Comparison of ENCODE assay signal across 31 cellular contexts in genomic region chrX:136321532-136321931, GRCh38. TPM values are rescaled to one million over a fixed set of nuclear protein-coding genes. Genes with fewer than 3 reads are reported as not detected.
"Had no signal": no experiment of that assay in that cellular context is flagged by ENCODE, and none has a peak within 500 bp of the region (broad histone marks: within the 10 kb centered on the region; RNA-seq: fewer than 3 reads in every experiment).

No MANE protein-coding gene starts in this region.

- DNase-seq: activated B cell treated with CpG ODN at 0.5 μM for 24 hours; activated CD4-positive, alpha-beta T cell treated with anti-CD3 and anti-CD28 coated beads for 48 hours; activated CD4-positive, alpha-beta T cell treated with anti-CD3 and anti-CD28 coated beads, Interleukin-2, amount 50 U/mL, for 1 hour; activated CD4-positive, alpha-beta T cell treated with anti-CD3 and anti-CD28 coated beads, Interleukin-2, amount 50 U/mL, for 48 hours; activated CD8-positive, alpha-beta memory T cell treated with anti-CD3 and anti-CD28 coated beads for 24 hours; activated CD8-positive, alpha-beta T cell treated with anti-CD3 and anti-CD28 coated beads for 36 hours; activated gamma-delta T cell; activated naive CD4-positive, alpha-beta T cell; activated naive CD4-positive, alpha-beta T cell treated with anti-CD3 and anti-CD28 coated beads, Interleukin-2, amount 10 ng/mL, durations not matched to agents 7 days and 5 days; activated T-cell treated with anti-CD3 and anti-CD28 coated beads, Interleukin-2, amount 50 U/mL, for 1 hour; activated T-cell treated with anti-CD3 and anti-CD28 coated beads, Interleukin-2, amount 50 U/mL, for 72 hours; amniotic stem cell; aorta; dorsolateral prefrontal cortex; effector memory CD4-positive, alpha-beta T cell; endodermal cell; gastrocnemius medialis; heart right ventricle; SW 1271; T-cell; T-helper 9 cell; WERI-Rb-1 had no signal

- H3K4me3 ChIP-seq: breast epithelium, coronary artery, dorsolateral prefrontal cortex, esophagus muscularis mucosa, gastrocnemius medialis, heart right ventricle, hepatocyte had no signal

- H3K36me3 ChIP-seq: breast epithelium, esophagus muscularis mucosa, gastrocnemius medialis, heart right ventricle, WERI-Rb-1 had no signal

- H2AFZ ChIP-seq: hepatocyte had no signal

- H3K4me2 ChIP-seq: hepatocyte had no signal

- H3K4me1 ChIP-seq: breast epithelium, esophagus muscularis mucosa, foreskin keratinocyte, gastrocnemius medialis, heart right ventricle had no signal

- H3K27ac ChIP-seq: breast epithelium, coronary artery, dorsolateral prefrontal cortex, esophagus muscularis mucosa, foreskin keratinocyte, gastrocnemius medialis, heart right ventricle, hepatocyte, WERI-Rb-1 had no signal

- ATAC-seq: activated CD4-positive, CD25-positive, alpha-beta regulatory T cell treated with anti-CD3 and anti-CD28 coated beads, Interleukin-2, amount 50 U/mL, for 24 hours; activated CD8-positive, alpha-beta T cell treated with anti-CD3 and anti-CD28 coated beads for 36 hours; activated T-cell treated with anti-CD3 and anti-CD28 coated beads, Interleukin-2, amount 50 U/mL, for 72 hours; gastrocnemius medialis; T-cell had no signal

- H3K79me2 ChIP-seq: hepatocyte had no signal

- H3K9me3 ChIP-seq: breast epithelium, esophagus muscularis mucosa, gastrocnemius medialis, heart right ventricle had no signal

- H3K27me3 ChIP-seq: esophagus muscularis mucosa, foreskin keratinocyte, gastrocnemius medialis, hepatocyte had no signal

RNA-seq across cellular contexts. Expression of gene ADGRG4, which starts 20.8 kb away (rescaled TPM):
- total RNA-seq: activated B cell treated with CpG ODN at 0.5 μM for 24 hours; activated CD8-positive, alpha-beta T cell treated with anti-CD3 and anti-CD28 coated beads for 36 hours; activated T-cell treated with anti-CD3 and anti-CD28 coated beads, Interleukin-2, amount 50 U/mL, for 72 hours; cerebellum; endodermal cell; epithelial cell of proximal tubule; foreskin keratinocyte; T-cell; T-helper 2 cell treated with Interferon-gamma antibody and Interleukin-4, amounts not matched to agents 100 ng/mL and 5 ng/mL, for 36 hours had no signal
- polyA plus RNA-seq: aorta, foreskin keratinocyte, heart right ventricle, hepatocyte had no signal
